Comparison of ENCODE assay signal across 32 cellular contexts in the genomic region with DNA sequence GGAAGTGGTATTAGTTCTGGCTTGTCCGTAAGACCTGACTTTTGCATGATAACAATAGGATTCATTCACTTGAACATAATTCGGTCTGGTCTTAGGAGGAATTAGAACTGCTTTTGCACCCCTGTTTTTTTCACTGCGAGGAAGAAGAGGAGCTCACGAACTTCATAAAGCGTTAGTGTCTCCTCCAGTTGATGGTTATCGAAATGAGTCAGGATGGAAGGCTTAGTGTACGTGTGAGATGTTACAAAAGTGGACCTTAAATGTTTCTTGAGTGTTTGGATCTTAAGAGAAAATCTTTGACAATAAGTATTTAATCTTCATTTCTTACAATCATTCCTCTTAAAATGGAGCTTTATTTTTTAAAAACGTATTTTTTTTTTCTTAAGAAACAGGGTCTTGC. TPM values are rescaled to one million over a fixed set of nuclear protein-coding genes. Genes with fewer than 3 reads are reported as not detected.
DNase-seq lines count a peak whose midpoint lies in the region; ATAC-seq, FAIRE-seq and TF ChIP-seq lines count a peak whose summit lies in the region.
"Had no signal": no experiment of that assay in that cellular context is flagged by ENCODE, and none has a peak within 500 bp of the region (broad histone marks: within the 10 kb centered on the region; RNA-seq: fewer than 3 reads in every experiment).

No MANE protein-coding gene starts in this region.

- peak overlapping the region; percentile 22; the same call in 1 of the 2 replicates for H3K4me3 ChIP-seq in GM06990 (replicated peaks; ENCODE audit: low read depth, low read length)
- H3K4me3 ChIP-seq: A549, body of pancreas, dorsolateral prefrontal cortex, gastroesophageal sphincter, hepatocyte, sigmoid colon, thyroid gland had no signal

- H3K9me3 Mint-ChIP-seq in activated T-cell treated with anti-CD3 and anti-CD28 coated beads, Interleukin-2, amount 50 U/mL, for 24 hours, result no peaks in the 10 kb centered on the region
- H3K9me3 Mint-ChIP-seq in activated T-cell treated with anti-CD3 and anti-CD28 coated beads, Interleukin-2, amount 50 U/mL, for 72 hours, result no peaks in the 10 kb centered on the region
- H3K9me3 Mint-ChIP-seq in stimulated activated effector memory CD8-positive, alpha-beta T cell treated with anti-CD3 and anti-CD28 coated beads, Interleukin-12 subunit alpha, Interleukin-12 subunit beta, amount 100 ng/mL, for 72 hours, result no peaks in the 10 kb centered on the region
- H3K9me3 Mint-ChIP-seq: stimulated activated naive CD8-positive, alpha-beta T cell treated with anti-CD3 and anti-CD28 coated beads, Interleukin-15, amount 100 ng/mL, for 72 hours; T-helper 1 cell treated with Interleukin-12 subunit alpha and Interleukin-12 subunit beta and Interleukin-4 antibody, amounts not matched to agents 30 μg/mL and 1 μg/mL, for 36 hours had no signal

- peak overlapping the region; percentile 88 for H3K27ac Mint-ChIP-seq in activated T-cell treated with anti-CD3 and anti-CD28 coated beads, Interleukin-2, amount 50 U/mL, for 24 hours
- peak overlapping the region; percentile 66 for H3K27ac Mint-ChIP-seq in activated T-cell treated with anti-CD3 and anti-CD28 coated beads, Interleukin-2, amount 50 U/mL, for 72 hours
- H3K27ac Mint-ChIP-seq in stimulated activated effector memory CD8-positive, alpha-beta T cell treated with anti-CD3 and anti-CD28 coated beads, Interleukin-12 subunit alpha, Interleukin-12 subunit beta, amount 100 ng/mL, for 72 hours, result peak overlapping the region; percentile 58
- H3K27ac Mint-ChIP-seq: stimulated activated naive CD8-positive, alpha-beta T cell treated with anti-CD3 and anti-CD28 coated beads, Interleukin-15, amount 100 ng/mL, for 72 hours; T-helper 1 cell treated with Interleukin-12 subunit alpha and Interleukin-12 subunit beta and Interleukin-4 antibody, amounts not matched to agents 30 μg/mL and 1 μg/mL, for 36 hours had no signal

- no peak overlapping the region for H3K4me3 Mint-ChIP-seq in activated T-cell treated with anti-CD3 and anti-CD28 coated beads, Interleukin-2, amount 50 U/mL, for 24 hours
- H3K4me3 Mint-ChIP-seq in activated T-cell treated with anti-CD3 and anti-CD28 coated beads, Interleukin-2, amount 50 U/mL, for 72 hours, result peak overlapping the region; percentile 62 to 87
- peak overlapping the region; percentile 37 for H3K4me3 Mint-ChIP-seq in stimulated activated effector memory CD8-positive, alpha-beta T cell treated with anti-CD3 and anti-CD28 coated beads, Interleukin-12 subunit alpha, Interleukin-12 subunit beta, amount 100 ng/mL, for 72 hours
- H3K4me3 Mint-ChIP-seq: T-helper 1 cell treated with Interleukin-12 subunit alpha and Interleukin-12 subunit beta and Interleukin-4 antibody, amounts not matched to agents 30 μg/mL and 1 μg/mL, for 36 hours had no signal

- ATAC-seq in activated T-cell treated with anti-CD3 and anti-CD28 coated beads, Interleukin-2, amount 50 U/mL, for 72 hours (replicated peaks in 1 of 2), result peak; percentile 63 to 64
- ATAC-seq in stimulated activated effector memory CD8-positive, alpha-beta T cell treated with anti-CD3 and anti-CD28 coated beads, Interleukin-12 subunit alpha, Interleukin-12 subunit beta, amount 100 ng/mL, for 72 hours, result peak; percentile 55
- ATAC-seq: body of pancreas, gastroesophageal sphincter, left colon, PC-3 had no signal

- H3K4me1 Mint-ChIP-seq in activated T-cell treated with anti-CD3 and anti-CD28 coated beads, Interleukin-2, amount 50 U/mL, for 24 hours (ENCODE audit: low read depth), result peaks cover 75% of the 10 kb centered on the region
- H3K4me1 Mint-ChIP-seq in activated T-cell treated with anti-CD3 and anti-CD28 coated beads, Interleukin-2, amount 50 U/mL, for 72 hours (ENCODE audit: low read depth), result peaks cover 80% of the 10 kb centered on the region
- peaks cover 71% of the 10 kb centered on the region for H3K4me1 Mint-ChIP-seq in stimulated activated effector memory CD8-positive, alpha-beta T cell treated with anti-CD3 and anti-CD28 coated beads, Interleukin-12 subunit alpha, Interleukin-12 subunit beta, amount 100 ng/mL, for 72 hours

- peaks cover 71% of the 10 kb centered on the region for H3K36me3 Mint-ChIP-seq in activated T-cell treated with anti-CD3 and anti-CD28 coated beads, Interleukin-2, amount 50 U/mL, for 24 hours (ENCODE audit: low read depth)
- H3K36me3 Mint-ChIP-seq in activated T-cell treated with anti-CD3 and anti-CD28 coated beads, Interleukin-2, amount 50 U/mL, for 72 hours (ENCODE audit: insufficient read depth in 2 of 2), result peaks cover 1 to 10% of the 10 kb centered on the region in 2 donors
- H3K36me3 Mint-ChIP-seq in stimulated activated effector memory CD8-positive, alpha-beta T cell treated with anti-CD3 and anti-CD28 coated beads, Interleukin-12 subunit alpha, Interleukin-12 subunit beta, amount 100 ng/mL, for 72 hours, result peaks cover 40% of the 10 kb centered on the region

- H3K27me3 Mint-ChIP-seq in activated T-cell treated with anti-CD3 and anti-CD28 coated beads, Interleukin-2, amount 50 U/mL, for 24 hours, result no peaks in the 10 kb centered on the region
- no peaks in the 10 kb centered on the region for H3K27me3 Mint-ChIP-seq in activated T-cell treated with anti-CD3 and anti-CD28 coated beads, Interleukin-2, amount 50 U/mL, for 72 hours (ENCODE audit: low read depth)
- H3K27me3 Mint-ChIP-seq: progenitor cell of endocrine pancreas; stimulated activated naive CD8-positive, alpha-beta T cell treated with anti-CD3 and anti-CD28 coated beads, Interleukin-15, amount 100 ng/mL, for 72 hours had no signal

- no peak for TF ChIP-seq CTCF in GM06990 (IDR thresholded peaks at IDR 0.05; ENCODE audit: insufficient read depth, low read length, poor library complexity, severe bottlenecking)

- DNase-seq in activated T-cell treated with anti-CD3 and anti-CD28 coated beads, Interleukin-2, amount 50 U/mL, for 24 hours, result no peak
- DNase-seq in activated T-cell treated with anti-CD3 and anti-CD28 coated beads, Interleukin-2, amount 50 U/mL, for 1 hour, result no peak
- no peak for DNase-seq in GM06990 (ENCODE audit: extremely low read depth, insufficient read length)
- DNase-seq in activated T-cell treated with anti-CD3 and anti-CD28 coated beads, Interleukin-2, amount 50 U/mL, for 72 hours, result no peak
- DNase-seq in stimulated activated effector memory CD8-positive, alpha-beta T cell treated with anti-CD3 and anti-CD28 coated beads, Interleukin-12 subunit alpha, Interleukin-12 subunit beta, amount 100 ng/mL, for 72 hours (ENCODE audit: low spot score in 2 of 2), result no peak
- no peak for DNase-seq in GM12892 (ENCODE audit: insufficient read length)
- DNase-seq in NCI-H526 (lab: John Stamatoyannopoulos, UW), result no peak
- no peak for DNase-seq in NCI-H2227 (lab: John Stamatoyannopoulos, UW; ENCODE audit: unreplicated experiment)
- DNase-seq: activated CD8-positive, alpha-beta memory T cell treated with anti-CD3 and anti-CD28 coated beads, Interleukin-2, amount 50 U/mL, for 48 hours; activated gamma-delta T cell; body of pancreas; cerebellar nuclear complex; DND-41; dorsolateral prefrontal cortex; GOT3; Karpas-422; left colon; mesendoderm; NCI-H1436; NCI-H446; sigmoid colon; SK-N-SH; thyroid gland had no signal

- no peak for TF ChIP-seq POLR2A in GM12892 (IDR thresholded peaks at IDR 0.05; ENCODE audit: low read depth, low read length)

- no peaks in the 10 kb centered on the region for H3K27me3 ChIP-seq in GM06990 (replicated peaks; ENCODE audit: control insufficient read depth, insufficient read depth, low read length)
- H3K27me3 ChIP-seq: body of pancreas, dorsolateral prefrontal cortex, gastroesophageal sphincter, hepatocyte, sigmoid colon, thyroid gland had no signal

- peaks cover 4% of the 10 kb centered on the region for H3K36me3 ChIP-seq in GM06990 (ENCODE audit: control insufficient read depth, insufficient read depth, low read length)
- H3K36me3 ChIP-seq: gastroesophageal sphincter, sigmoid colon, thyroid gland had no signal

- no peak for FAIRE-seq in GM12892 (lab: Jason Lieb, UNC)
- FAIRE-seq: A549, endothelial cell of umbilical vein, GM12891 had no signal

RNA-seq across cellular contexts. Expression of a gene that starts 52.8 kb away (rescaled TPM):
- total RNA-seq in activated T-cell treated with anti-CD3 and anti-CD28 coated beads, Interleukin-2, amount 50 U/mL, for 72 hours, result 100 to 1,000 TPM; 103 to 117 TPM
- polyA plus RNA-seq in GM12892 (2012; ENCODE audit: missing spikeins), result 83.1 TPM
